In genomic region chr3:157086053-157086761, GRCh38 we compare ENCODE assay signal across 1 cellular context.
TF ChIP-seq lines count a peak whose summit lies in the region.

No MANE protein-coding gene starts in this region.

TF ChIP-seq in HepG2, 621 proteins besides CTCF, POLR2A, EP300 and RAD21 (continued from another document):
- no peak for TF ChIP-seq ZNF275 (CRISPR knock-in tag; IDR thresholded peaks at IDR 0.05; ENCODE audit: borderline replicate concordance)
- no peak for TF ChIP-seq RERE (CRISPR knock-in tag; IDR thresholded peaks at IDR 0.05; ENCODE audit: low read depth)
- TF ChIP-seq ZNF468 (CRISPR knock-in tag; IDR thresholded peaks at IDR 0.05) = no peak
- no peak for TF ChIP-seq CREM (IDR thresholded peaks at IDR 0.05)
- TF ChIP-seq CREM (CRISPR knock-in tag; IDR thresholded peaks at IDR 0.05) = no peak
- no peak for TF ChIP-seq ZXDC (CRISPR knock-in tag; IDR thresholded peaks at IDR 0.05)
- no peak for TF ChIP-seq ATM (IDR thresholded peaks at IDR 0.05; ENCODE audit: borderline replicate concordance)
- no peak for TF ChIP-seq RARG (CRISPR knock-in tag; IDR thresholded peaks at IDR 0.05; ENCODE audit: low read depth)
